ENCODE assay signal across 25 cellular contexts in the genomic region with DNA sequence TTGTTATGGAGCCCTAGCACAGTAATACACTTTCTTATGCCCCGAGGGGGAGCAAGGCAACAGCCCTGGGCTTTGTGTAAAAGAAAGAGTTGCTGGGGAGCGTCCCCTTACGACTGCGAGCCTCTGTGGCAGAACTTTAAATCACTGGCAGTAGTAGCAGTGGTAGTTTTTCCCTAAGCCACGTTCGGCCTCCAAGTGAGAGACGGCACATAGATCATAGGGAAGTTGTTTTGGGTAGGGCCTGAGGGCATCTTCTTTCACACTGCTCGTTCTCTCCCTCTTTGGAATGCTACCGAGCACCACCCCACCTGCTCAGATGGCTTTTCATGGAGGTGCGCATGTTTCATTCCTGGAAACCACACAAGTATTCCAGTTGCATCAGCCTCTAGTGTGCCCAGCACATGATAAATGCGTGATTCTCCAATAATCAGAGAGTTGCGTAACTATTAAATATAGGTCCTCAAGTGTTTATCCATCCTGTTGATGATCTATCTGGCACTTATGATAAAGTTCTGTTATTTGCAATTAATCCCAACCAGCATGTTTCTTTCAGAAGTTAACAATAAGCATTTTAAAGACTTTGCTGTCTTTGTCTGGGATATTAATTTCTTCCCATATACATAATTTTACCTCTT.
"Had no signal": no experiment of that assay in that cellular context is flagged by ENCODE, and none has a peak within 500 bp of the region (broad histone marks: within the 10 kb centered on the region; RNA-seq: fewer than 3 reads in every experiment).

No MANE protein-coding gene starts in this region.

- H3K27me3 ChIP-seq: cardiac muscle cell, ovary, right lobe of liver had no signal

- H3K27ac ChIP-seq: cardiac muscle cell, epithelial cell of prostate, ovary, right lobe of liver, thoracic aorta, VCaP had no signal

- ATAC-seq: activated T-helper 17 cell treated with anti-CD3 and anti-CD28 coated beads, Interleukin-2, amount 50 U/mL, for 72 hours; left lobe of liver; stimulated activated effector memory CD8-positive, alpha-beta T cell treated with anti-CD3 and anti-CD28 coated beads, Interleukin-12 subunit alpha, Interleukin-12 subunit beta, amount 100 ng/mL, for 72 hours had no signal

- H3K27me3 Mint-ChIP-seq: activated T-helper 17 cell treated with anti-CD3 and anti-CD28 coated beads, Interleukin-2, amount 50 U/mL, for 72 hours had no signal

- H3K4me1 ChIP-seq: right lobe of liver had no signal

- H3K4me3 Mint-ChIP-seq: activated naive CD8-positive, alpha-beta T cell treated with anti-CD3 and anti-CD28 coated beads for 36 hours; activated T-helper 17 cell treated with anti-CD3 and anti-CD28 coated beads, Interleukin-2, amount 50 U/mL, for 72 hours; neural crest cell; stimulated activated effector memory CD8-positive, alpha-beta T cell treated with anti-CD3 and anti-CD28 coated beads, Interleukin-12 subunit alpha, Interleukin-12 subunit beta, amount 100 ng/mL, for 72 hours had no signal

- H3K4me1 Mint-ChIP-seq: activated T-helper 17 cell treated with anti-CD3 and anti-CD28 coated beads, Interleukin-2, amount 50 U/mL, for 72 hours; neural crest cell; stimulated activated effector memory CD8-positive, alpha-beta T cell treated with anti-CD3 and anti-CD28 coated beads, Interleukin-12 subunit alpha, Interleukin-12 subunit beta, amount 100 ng/mL, for 72 hours had no signal

- H3K27ac Mint-ChIP-seq: activated naive CD8-positive, alpha-beta T cell treated with anti-CD3 and anti-CD28 coated beads for 36 hours; activated T-helper 17 cell treated with anti-CD3 and anti-CD28 coated beads, Interleukin-2, amount 50 U/mL, for 72 hours; stimulated activated effector memory CD8-positive, alpha-beta T cell treated with anti-CD3 and anti-CD28 coated beads, Interleukin-12 subunit alpha, Interleukin-12 subunit beta, amount 100 ng/mL, for 72 hours had no signal

- DNase-seq: activated CD4-positive, alpha-beta T cell treated with anti-CD3 and anti-CD28 coated beads, Interleukin-2, amount 50 U/mL, for 4 hours; activated naive CD4-positive, alpha-beta T cell; activated naive CD8-positive, alpha-beta T cell treated with anti-CD3 and anti-CD28 coated beads for 36 hours; amniotic stem cell; dermis blood vessel endothelial cell; effector memory CD4-positive, alpha-beta T cell; foreskin fibroblast; glutamatergic neuron; hippocampal formation; kidney; ovary; right lobe of liver; small intestine; stimulated activated CD4-positive, alpha-beta T cell treated with anti-CD3 and anti-CD28 coated beads, Interleukin-15, amount 100 ng/mL, for 24 hours; stimulated activated CD4-positive, alpha-beta T cell treated with anti-CD3 and anti-CD28 coated beads, Interleukin-2, amount 100 ng/mL, for 48 hours; T-helper 2 cell had no signal

- H3K9me3 ChIP-seq: ovary, right lobe of liver, thoracic aorta had no signal

- H3K36me3 Mint-ChIP-seq: activated naive CD8-positive, alpha-beta T cell treated with anti-CD3 and anti-CD28 coated beads for 36 hours; stimulated activated effector memory CD8-positive, alpha-beta T cell treated with anti-CD3 and anti-CD28 coated beads, Interleukin-12 subunit alpha, Interleukin-12 subunit beta, amount 100 ng/mL, for 72 hours had no signal

- H3K9me3 Mint-ChIP-seq: stimulated activated effector memory CD8-positive, alpha-beta T cell treated with anti-CD3 and anti-CD28 coated beads, Interleukin-12 subunit alpha, Interleukin-12 subunit beta, amount 100 ng/mL, for 72 hours had no signal

- H3K36me3 ChIP-seq: cardiac muscle cell, ovary, right lobe of liver, thoracic aorta had no signal

- H3K4me3 ChIP-seq: cardiac muscle cell, lung, ovary, right lobe of liver, thoracic aorta had no signal
